25 cellular contexts compared by ENCODE assay signal in genomic region chr2:158187908-158188307, GRCh38.
A peak's percentile ranks its signal among the peaks of the same experiment; 100 is the strongest.
DNase-seq lines count a peak whose midpoint lies in the region; ATAC-seq, FAIRE-seq and TF ChIP-seq lines count a peak whose summit lies in the region.
"Had no signal": no experiment of that assay in that cellular context is flagged by ENCODE, and none has a peak within 500 bp of the region (broad histone marks: within the 10 kb centered on the region; RNA-seq: fewer than 3 reads in every experiment).

No MANE protein-coding gene starts in this region.

- no peak overlapping the region for H3K27ac Mint-ChIP-seq in stimulated activated naive CD8-positive, alpha-beta T cell treated with anti-CD3 and anti-CD28 coated beads, Interleukin-15, amount 100 ng/mL, for 72 hours
- H3K27ac Mint-ChIP-seq: CD4-positive, alpha-beta memory T cell had no signal

- H3K36me3 ChIP-seq in GM23248 (ENCODE audit: low read depth), result no peaks in the 10 kb centered on the region
- no peaks in the 10 kb centered on the region for H3K36me3 ChIP-seq in K562 (ENCODE audit: control insufficient read depth, insufficient read depth, low read length)
- no peaks in the 10 kb centered on the region for H3K36me3 ChIP-seq in smooth muscle cell (ENCODE audit: low read depth)
- H3K36me3 ChIP-seq: SJSA1 had no signal

- CTCF ChIA-PET in K562 (lab: Yijun Ruan, JAX; ENCODE audit: low intra/inter-chr PET ratio), result no interaction called here

- H3K9me2 ChIP-seq in GM23248 (ENCODE audit: insufficient read depth), result no peaks in the 10 kb centered on the region

- H3K79me2 ChIP-seq in GM23248 (ENCODE audit: insufficient read depth) (no peaks in the 10 kb centered on the region), K562 (ENCODE audit: control insufficient read depth, insufficient read depth, low read length) (no peaks in the 10 kb centered on the region), smooth muscle cell (ENCODE audit: low read depth) (no peaks in the 10 kb centered on the region)

- H3K4me3 Mint-ChIP-seq in stimulated activated naive CD8-positive, alpha-beta T cell treated with anti-CD3 and anti-CD28 coated beads, Interleukin-15, amount 100 ng/mL, for 72 hours, result no peak overlapping the region
- H3K4me3 Mint-ChIP-seq: CD4-positive, alpha-beta memory T cell had no signal

- intact Hi-C loops in K562 (cut with micrococcal nuclease), result no loop called here

- H3K4me2 ChIP-seq in GM23248 (ENCODE audit: unreplicated experiment) (no peak overlapping the region), K562 (ENCODE audit: insufficient read depth, low read length) (no peak overlapping the region), smooth muscle cell (no peak overlapping the region)

- H3K27me3 ChIP-seq in GM23248 (replicated peaks; ENCODE audit: insufficient read depth), result no peaks in the 10 kb centered on the region; the same call in none of the 2 replicates
- no peaks in the 10 kb centered on the region; a peak in 1 of 5 replicates for H3K27me3 ChIP-seq in K562 (ENCODE audit: control insufficient read depth in 2 of 2, insufficient read depth in 2 of 2, low read length in 2 of 2)
- no peaks in the 10 kb centered on the region for H3K27me3 ChIP-seq in smooth muscle cell (ENCODE audit: low read depth)
- H3K27me3 ChIP-seq: SJSA1 had no signal

- H3K4me1 ChIP-seq in GM23248 (ENCODE audit: insufficient read depth), result 0 out of 2 replicates have a peak, but pooled peaks cover 5% of the 10 kb centered on the region
- no peaks in the 10 kb centered on the region for H3K4me1 ChIP-seq in K562 (replicated peaks in 1 of 2; ENCODE audit: control insufficient read depth in 2 of 2, insufficient read depth in 2 of 2, low read length in 2 of 2)
- H3K4me1 ChIP-seq in smooth muscle cell (ENCODE audit: low read depth), result peaks cover 19% of the 10 kb centered on the region

- H3K27ac ChIP-seq in GM23248, result no peak overlapping the region
- H3K27ac ChIP-seq in K562 (ENCODE audit: extremely low read depth, low read depth, low read length), result no peak overlapping the region
- no peak overlapping the region for H3K27ac ChIP-seq in smooth muscle cell (ENCODE audit: low read depth)
- H3K27ac ChIP-seq: SJSA1 had no signal

- no peak overlapping the region for H3K4me3 ChIP-seq in GM23248
- no peak overlapping the region for H3K4me3 ChIP-seq in K562
- H3K4me3 ChIP-seq in smooth muscle cell, result no peak overlapping the region
- H3K4me3 ChIP-seq: SJSA1 had no signal

- H3K9me3 ChIP-seq in GM23248 (ENCODE audit: low read depth), result no peaks in the 10 kb centered on the region
- no peaks in the 10 kb centered on the region for H3K9me3 ChIP-seq in K562 (replicated peaks; ENCODE audit: control insufficient read depth, insufficient read depth, low read depth, low read length)
- no peaks in the 10 kb centered on the region for H3K9me3 ChIP-seq in smooth muscle cell (replicated peaks; ENCODE audit: low read depth)
- H3K9me3 ChIP-seq: SJSA1 had no signal

- TF ChIP-seq RAD21 in Ishikawa (IDR thresholded peaks at IDR 0.05; ENCODE audit: low read depth) (no peak), K562 (CRISPR knock-in tag; conservative IDR thresholded peaks at IDR 0.05 in 1 of 2, IDR thresholded peaks at IDR 0.05 in 1 of 2) (no peak)

- no peak for FAIRE-seq in K562 (lab: Jason Lieb, UNC)
- FAIRE-seq: G401.6, GM12891, H1 had no signal

- peak; percentile 10 for DNase-seq in GM23248
- DNase-seq in K562 (ENCODE audit: extremely low read depth in 1 of 4, low spot score in 3 of 4), result no peak
- DNase-seq in myocyte (ENCODE audit: low read depth), result peak; percentile 27
- no peak for DNase-seq in smooth muscle cell (lab: John Stamatoyannopoulos, UW; ENCODE audit: unreplicated experiment)
- DNase-seq in kidney tubule cell (ENCODE audit: low spot score), result no peak
- DNase-seq in stimulated activated naive CD8-positive, alpha-beta T cell treated with anti-CD3 and anti-CD28 coated beads, Interleukin-15, amount 100 ng/mL, for 72 hours, result no peak
- DNase-seq: C1 segment of cervical spinal cord; CD4-positive, alpha-beta memory T cell; COR-L47; DMS53; HCEC 1CT; KG1; NCI-H1105; NCI-H1436 treated with DMSO at 0.1 percent for 48 hours; NCI-H187 treated with DMSO at 0.1 percent for 48 hours; NCI-H446; NCI-H524 treated with DMSO at 0.1 percent for 48 hours; NCI-H774; T-helper 1 cell had no signal

- no peaks in the 10 kb centered on the region for H3F3A ChIP-seq in GM23248 (ENCODE audit: insufficient read depth)
- no peaks in the 10 kb centered on the region for H3F3A ChIP-seq in smooth muscle cell (ENCODE audit: low read depth)

- H3K4me1 Mint-ChIP-seq in stimulated activated naive CD8-positive, alpha-beta T cell treated with anti-CD3 and anti-CD28 coated beads, Interleukin-15, amount 100 ng/mL, for 72 hours, result peaks cover 30% of the 10 kb centered on the region

- 0 to 10% methylated on average over 1 of the region's 1 CpG for WGBS in GM23248 (ENCODE audit: low coverage in 1 of 2, low lambda C conversion rate in 2 of 2, missing lambda C conversion rate in 2 of 2), 2 experiments
- 6% methylated on average over 1 of the region's 1 CpG for WGBS in K562 (ENCODE audit: insufficient coverage, low coverage, missing lambda C conversion rate)
- WGBS in smooth muscle cell (ENCODE audit: low lambda C conversion rate), result 92% methylated on average over 1 of the region's 1 CpG

- H3K9me3 Mint-ChIP-seq in stimulated activated naive CD8-positive, alpha-beta T cell treated with anti-CD3 and anti-CD28 coated beads, Interleukin-15, amount 100 ng/mL, for 72 hours, result no peaks in the 10 kb centered on the region
- H3K9me3 Mint-ChIP-seq: CD4-positive, alpha-beta memory T cell had no signal

- no peak for TF ChIP-seq POLR2A in K562 (conservative IDR thresholded peaks at IDR 0.05)

- H3K27me3 Mint-ChIP-seq in stimulated activated naive CD8-positive, alpha-beta T cell treated with anti-CD3 and anti-CD28 coated beads, Interleukin-15, amount 100 ng/mL, for 72 hours, result peaks cover 21% of the 10 kb centered on the region

- H4K20me1 ChIP-seq in GM23248 (ENCODE audit: insufficient read depth) (no peaks in the 10 kb centered on the region), K562 (replicated peaks; ENCODE audit: control insufficient read depth, insufficient read depth, low read length) (no peaks in the 10 kb centered on the region), smooth muscle cell (ENCODE audit: low read depth) (no peaks in the 10 kb centered on the region)

- BruUV-seq in K562 (replicated peaks; lab: Mats Ljungman, UMichigan), result no TSS peak

- TF ChIP-seq EP300 in Ishikawa (IDR thresholded peaks at IDR 0.05; ENCODE audit: borderline replicate concordance), result no peak
- TF ChIP-seq EP300 in K562 (IDR thresholded peaks at IDR 0.05; ENCODE audit: low read length), result no peak

- H3K9me1 ChIP-seq in K562 (ENCODE audit: control insufficient read depth, insufficient read depth, low read length), result no peaks in the 10 kb centered on the region

- in situ Hi-C loops in GM23248 (cut with MboI), result loop anchor here (25.0 kb wide), 1 partner anchor 549 kb away; no protein-coding TSS in a partner anchor
- in situ Hi-C loops in K562 (cut with MboI), result no loop called here

- no peak for TF ChIP-seq CTCF in K562 (IDR thresholded peaks at IDR 0.05 in 2 of 3, conservative IDR thresholded peaks at IDR 0.05 in 1 of 3; ENCODE audit: insufficient read depth in 2 of 3, low read depth in 1 of 3, low read length in 3 of 3)
- TF ChIP-seq CTCF in smooth muscle cell (IDR thresholded peaks at IDR 0.05; ENCODE audit: borderline replicate concordance, insufficient read depth, poor library complexity, severe bottlenecking), result no peak

- H3K9ac ChIP-seq in GM23248 (no peak overlapping the region), K562 (ENCODE audit: insufficient read depth in 1 of 2, low read depth in 2 of 2, low read length in 2 of 2) (no peak overlapping the region), smooth muscle cell (ENCODE audit: low read depth) (no peak overlapping the region)

- H2AFZ ChIP-seq in GM23248, result no peak overlapping the region
- no peak overlapping the region for H2AFZ ChIP-seq in K562 (ENCODE audit: low read depth, low read length)
- H2AFZ ChIP-seq in smooth muscle cell (ENCODE audit: low read depth), result no peak overlapping the region

- POLR2A ChIA-PET in K562 (lab: Yijun Ruan, JAX), result interaction anchor here (0.7 kb wide), 1 partner anchor 25 kb away, joined by 3 read pairs; no protein-coding TSS in a partner anchor

- ATAC-seq in K562, result no peak
- ATAC-seq in stimulated activated naive CD8-positive, alpha-beta T cell treated with anti-CD3 and anti-CD28 coated beads, Interleukin-15, amount 100 ng/mL, for 72 hours, result no peak
- ATAC-seq: Right ventricle myocardium inferior had no signal

TF ChIP-seq in K562, 482 proteins besides CTCF, POLR2A, EP300 and RAD21:
- TF ChIP-seq NR1H2 (CRISPR knock-in tag; IDR thresholded peaks at IDR 0.05), result no peak
- peak; percentile 76 for TF ChIP-seq MIER1 (IDR thresholded peaks at IDR 0.05; ENCODE audit: low read depth)
- peak in 1 of 2 experiments; percentile 26 for TF ChIP-seq AFF1 (IDR thresholded peaks at IDR 0.05; ENCODE audit: low read depth in 1 of 2, partially characterized antibody in 2 of 2)
- TF ChIP-seq EHMT2 (IDR thresholded peaks at IDR 0.05), result peak; percentile 71
- TF ChIP-seq TGIF2 (CRISPR knock-in tag; IDR thresholded peaks at IDR 0.05), result no peak
- TF ChIP-seq CREM (IDR thresholded peaks at IDR 0.05; ENCODE audit: low read depth), result no peak

Comparison
In these comparisons a context has a peak if more than half of its experiments do, and no peak if none do; other contexts are left out.
1. DNase-seq: peak in GM23248 (single experiment) and myocyte (single experiment); none in K562 (0 of 4), smooth muscle cell (single experiment), kidney tubule cell (single experiment) and stimulated activated naive CD8-positive, alpha-beta T cell treated with anti-CD3 and anti-CD28 coated beads, Interleukin-15, amount 100 ng/mL, for 72 hours (0 of 2).